ENCODE assay signal across 19 cellular contexts in the genomic region with DNA sequence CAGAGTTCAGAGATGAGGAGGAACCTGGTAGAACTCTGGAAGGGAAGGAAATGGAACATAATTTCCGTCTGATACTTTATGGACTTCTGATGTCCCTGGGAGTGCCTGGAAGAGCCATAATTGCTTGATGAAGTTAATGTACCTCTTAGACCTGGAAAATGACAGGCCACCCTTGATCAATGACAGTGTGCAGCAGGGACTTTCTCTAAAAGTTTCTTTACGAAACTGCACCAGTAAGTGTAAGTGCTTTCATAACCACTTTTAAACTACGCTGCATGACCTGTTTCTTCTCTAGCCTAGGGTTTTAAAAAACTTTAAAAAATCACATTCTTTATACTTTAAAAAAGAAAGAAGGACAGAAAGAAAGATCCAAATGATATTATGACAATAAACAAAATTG.
"Had no signal": no experiment of that assay in that cellular context is flagged by ENCODE, and none has a peak within 500 bp of the region (broad histone marks: within the 10 kb centered on the region; RNA-seq: fewer than 3 reads in every experiment).

No MANE protein-coding gene starts in this region.

- DNase-seq: cortex of kidney; dorsolateral prefrontal cortex; effector CD8-positive, alpha-beta T cell; heart left ventricle; hippocampal formation; left colon; left ventricle myocardium superior; mesenchymal stem cell; midbrain; naive B cell; psoas muscle; retina; right lobe of liver; stimulated activated CD4-positive, alpha-beta T cell treated with anti-CD3 and anti-CD28 coated beads, Interleukin-4, amount 100 ng/mL, for 24 hours; stimulated activated naive CD8-positive, alpha-beta T cell treated with anti-CD3 and anti-CD28 coated beads, Interleukin-15, amount 100 ng/mL, for 72 hours; transverse colon had no signal

- H3K4me3 ChIP-seq: dorsolateral prefrontal cortex, heart left ventricle, lung, psoas muscle, right lobe of liver, thoracic aorta, transverse colon had no signal

- H3K27ac ChIP-seq: dorsolateral prefrontal cortex, heart left ventricle, psoas muscle, right lobe of liver, thoracic aorta, transverse colon had no signal

- ATAC-seq: heart left ventricle; left colon; left ventricle myocardium superior; psoas muscle; right lobe of liver; stimulated activated memory B cell treated with anti-CD40 and anti-IgM and Interleukin-4, amounts not matched to agents 10 μg/mL and 1 μg/mL and 100 μg/mL, for 72 hours; stimulated activated naive CD8-positive, alpha-beta T cell treated with anti-CD3 and anti-CD28 coated beads, Interleukin-15, amount 100 ng/mL, for 72 hours had no signal

- H3K9me3 ChIP-seq: right lobe of liver, thoracic aorta, transverse colon had no signal

- H3K27me3 ChIP-seq: dorsolateral prefrontal cortex, heart left ventricle, right lobe of liver, transverse colon had no signal

- H3K36me3 ChIP-seq: heart left ventricle, right lobe of liver, thoracic aorta, transverse colon had no signal

- H3K4me1 ChIP-seq: psoas muscle, right lobe of liver, transverse colon had no signal
